In genomic region chr14:24274101-24274543, GRCh38 we compare ENCODE assay signal across 8 cellular contexts. TPM values are rescaled to one million over a fixed set of nuclear protein-coding genes. Genes with fewer than 3 reads are reported as not detected.
DNase-seq lines count a peak whose midpoint lies in the region; ATAC-seq lines count a peak whose summit lies in the region.

No MANE protein-coding gene starts in this region.

- H3K9me3 Mint-ChIP-seq in CD4-positive, alpha-beta memory T cell: no peaks in the 10 kb centered on the region
- peaks cover 6% of the 10 kb centered on the region for H3K9me3 Mint-ChIP-seq in memory B cell

- no peaks in the 10 kb centered on the region for H3K27me3 Mint-ChIP-seq in CD4-positive, alpha-beta memory T cell
- H3K27me3 Mint-ChIP-seq in memory B cell: no peaks in the 10 kb centered on the region

- H3K27me3 ChIP-seq in CD4-positive, alpha-beta memory T cell (ENCODE audit: insufficient read depth, low read length): no peaks in the 10 kb centered on the region

- peak overlapping the region; percentile 58 for H3K27ac ChIP-seq in CD4-positive, alpha-beta memory T cell (ENCODE audit: low read depth, low read length)

- intact Hi-C loops in CD4-positive, alpha-beta memory T cell (cut with micrococcal nuclease): no loop called here

- peak; percentile 61 to 84 (median 63) for DNase-seq in CD4-positive, alpha-beta memory T cell
- DNase-seq in activated CD4-positive, alpha-beta T cell treated with anti-CD3 and anti-CD28 coated beads, Interleukin-2, amount 50 U/mL, for 4 hours: peak; percentile 48 to 51
- DNase-seq in memory B cell (ENCODE audit: low spot score in 2 of 2): peak; percentile 47 to 77
- DNase-seq in DMS 273 (lab: John Stamatoyannopoulos, UW; ENCODE audit: unreplicated experiment): no peak
- DNase-seq in NCI-H748 treated with DMSO at 0.1 percent for 48 hours (lab: John Stamatoyannopoulos, UW): no peak

- peaks cover 37 to 68% (median 53%) of the 10 kb centered on the region in 4 donors for H3K4me1 Mint-ChIP-seq in CD4-positive, alpha-beta memory T cell
- peaks cover 47% of the 10 kb centered on the region for H3K4me1 Mint-ChIP-seq in memory B cell

- peaks cover 42% of the 10 kb centered on the region for H3K4me1 ChIP-seq in CD4-positive, alpha-beta memory T cell (ENCODE audit: insufficient read depth, low read length)

- H3K9me3 ChIP-seq in CD4-positive, alpha-beta memory T cell (ENCODE audit: control insufficient read depth in 1 of 2, low read length in 2 of 2): no peaks in the 10 kb centered on the region

- H3K4me3 ChIP-seq in CD4-positive, alpha-beta memory T cell (ENCODE audit: low read length in 2 of 2): no peak overlapping the region

- H3K27ac Mint-ChIP-seq in CD4-positive, alpha-beta memory T cell: peak overlapping the region; percentile 88 to 100 (median 98)
- H3K27ac Mint-ChIP-seq in memory B cell: peak overlapping the region; percentile 99

- POLR2A ChIA-PET in CD4-positive, alpha-beta memory T cell (lab: Charles Lee; ENCODE audit: partially characterized antibody): interaction anchor here (0.6 to 6.8 kb wide), 7 partner anchors 10 to 74 kb away, joined by 3 to 82 read pairs (median 3); partner anchors contain the start of genes CIDEB, DHRS1, LTB4R and LTB4R2

- ATAC-seq in GM19463 (IDR thresholded peaks at IDR 0.05; ENCODE audit: unreplicated experiment) (peak; percentile 39), HG03571 (IDR thresholded peaks at IDR 0.05; ENCODE audit: unreplicated experiment) (peak; percentile 33), memory B cell (ENCODE audit: low read depth) (peak; percentile 49), GM19035 (IDR thresholded peaks at IDR 0.05; ENCODE audit: unreplicated experiment) (no peak)

- H3K36me3 Mint-ChIP-seq in CD4-positive, alpha-beta memory T cell: peaks cover 3 to 13% of the 10 kb centered on the region in 2 donors
- H3K36me3 Mint-ChIP-seq in memory B cell: peaks cover 5% of the 10 kb centered on the region

- H3K4me3 Mint-ChIP-seq in CD4-positive, alpha-beta memory T cell: peak overlapping the region in 7 of 8 donors; percentile 12 to 57 (median 44)
- H3K4me3 Mint-ChIP-seq in memory B cell: peak overlapping the region; percentile 15

- peaks cover 4% of the 10 kb centered on the region for H3K36me3 ChIP-seq in CD4-positive, alpha-beta memory T cell (ENCODE audit: insufficient read depth, low read length)

- CTCF ChIA-PET in CD4-positive, alpha-beta memory T cell (lab: Charles Lee; ENCODE audit: partially characterized antibody): interaction anchor here (0.7 to 3.9 kb wide), 10 partner anchors 23 to 738 kb away, joined by 3 to 23 read pairs (median 5); partner anchors contain the start of genes CIDEB, LTB4R and TINF2

RNA-seq across cellular contexts. Expression of gene RABGGTA, which starts 2.7 kb away (rescaled TPM):
- total RNA-seq in CD4-positive, alpha-beta memory T cell: 10 to 100 TPM; 55.6 to 62.5 TPM
- polyA plus RNA-seq in CD4-positive, alpha-beta memory T cell: 10 to 100 TPM; 22.9 to 32.5 TPM

RNA-seq across cellular contexts. Expression of gene TGM1, which starts 11.1 kb away (rescaled TPM):
- total RNA-seq in CD4-positive, alpha-beta memory T cell: 10 to 100 TPM; 11.0 to 16.1 TPM
- polyA plus RNA-seq in CD4-positive, alpha-beta memory T cell: under 1 TPM; 0.11 to 0.12 TPM

RNA-seq across cellular contexts. Expression of gene DHRS1, which starts 25.5 kb away (rescaled TPM):
- 10 to 100 TPM; 37.6 to 38.6 TPM for total RNA-seq in CD4-positive, alpha-beta memory T cell
- polyA plus RNA-seq in CD4-positive, alpha-beta memory T cell: 10 to 100 TPM; 31.4 to 32.9 TPM

RNA-seq across cellular contexts. Expression of gene NOP9, which starts 25.5 kb away (rescaled TPM):
- total RNA-seq in CD4-positive, alpha-beta memory T cell: 10 to 100 TPM; 23.1 to 28.1 TPM
- 1 to 10 TPM in 1 of 2 donors, under 1 TPM in 1; 0.83 to 1.6 TPM for polyA plus RNA-seq in CD4-positive, alpha-beta memory T cell

RNA-seq across cellular contexts. Expression of gene TINF2, which starts 31.7 kb away (rescaled TPM):
- 100 to 1,000 TPM; 131 to 132 TPM for total RNA-seq in CD4-positive, alpha-beta memory T cell
- 100 to 1,000 TPM; 151 to 169 TPM for polyA plus RNA-seq in CD4-positive, alpha-beta memory T cell

Comparison
In these comparisons a context has a peak if more than half of its experiments do, and no peak if none do; other contexts are left out.
1. DNase-seq: peak in CD4-positive, alpha-beta memory T cell (5 of 5), activated CD4-positive, alpha-beta T cell treated with anti-CD3 and anti-CD28 coated beads, Interleukin-2, amount 50 U/mL, for 4 hours (2 of 2) and memory B cell (2 of 2); none in DMS 273 (single experiment) and NCI-H748 treated with DMSO at 0.1 percent for 48 hours (single experiment).